ENCODE assay signal across 10 cellular contexts in genomic region chr1:176515310-176515709, GRCh38. TPM values are rescaled to one million over a fixed set of nuclear protein-coding genes. Genes with fewer than 3 reads are reported as not detected.
DNase-seq lines count a peak whose midpoint lies in the region; ATAC-seq, FAIRE-seq and TF ChIP-seq lines count a peak whose summit lies in the region.
"Had no signal": no experiment of that assay in that cellular context is flagged by ENCODE, and none has a peak within 500 bp of the region (broad histone marks: within the 10 kb centered on the region; RNA-seq: fewer than 3 reads in every experiment).

No MANE protein-coding gene starts in this region.

- TF ChIP-seq POLR2A in H54 (IDR thresholded peaks at IDR 0.05; ENCODE audit: low read depth, low read length), result no peak
- peak in 1 of 2 donors; percentile 33 for TF ChIP-seq POLR2A in gastrocnemius medialis (IDR thresholded peaks at IDR 0.05)

- intact Hi-C loops in gastrocnemius medialis (cut with DNase I; ENCODE audit: low total_unique reads), result no loop called here

- peak; percentile 2 for DNase-seq in H54 (ENCODE audit: insufficient read length, low spot score)
- DNase-seq in NCI-H748 (lab: John Stamatoyannopoulos, UW; ENCODE audit: unreplicated experiment), result peak; percentile 55
- peak; percentile 61 for DNase-seq in cerebellum (ENCODE audit: low spot score)
- peak; percentile 29 to 76 for DNase-seq in gastrocnemius medialis
- no peak for DNase-seq in foreskin melanocyte
- DNase-seq in stimulated activated CD4-positive, alpha-beta T cell treated with anti-CD3 and anti-CD28 coated beads, Interleukin-1b, Interleukin-23, amount 100 ng/mL, for 48 hours, result no peak
- no peak for DNase-seq in activated T-cell treated with anti-CD3 and anti-CD28 coated beads, Interleukin-2, amount 50 U/mL, for 1 hour
- DNase-seq: activated CD8-positive, alpha-beta memory T cell treated with anti-CD3 and anti-CD28 coated beads, Interleukin-2, amount 50 U/mL, for 48 hours; T-helper 17 cell had no signal

- no peak for TF ChIP-seq CTCF in gastrocnemius medialis (IDR thresholded peaks at IDR 0.05 in 4 of 5, conservative IDR thresholded peaks at IDR 0.05 in 1 of 5)

- H3K36me3 ChIP-seq in gastrocnemius medialis, result no peaks in the 10 kb centered on the region

- no peaks in the 10 kb centered on the region for H3K27me3 ChIP-seq in gastrocnemius medialis

- no peak overlapping the region for H3K4me3 ChIP-seq in gastrocnemius medialis
- H3K4me3 ChIP-seq: coronary artery had no signal

- in situ Hi-C loops in gastrocnemius medialis (cut with MboI; ENCODE audit: low sequenced_read_pairs in 4 of 4), result no loop called here

- peaks cover 0 to 5% of the 10 kb centered on the region in 2 donors for H3K4me1 ChIP-seq in gastrocnemius medialis

- no peaks in the 10 kb centered on the region for H3K9me3 ChIP-seq in gastrocnemius medialis

- FAIRE-seq in H54 (lab: Jason Lieb, UNC), result peak; percentile 64

- ATAC-seq in gastrocnemius medialis, result peak; percentile 69 to 85
- ATAC-seq: T-helper 17 cell had no signal

- peak overlapping the region; percentile 39 to 83 (median 62) for H3K27ac ChIP-seq in gastrocnemius medialis
- H3K27ac ChIP-seq: coronary artery had no signal

RNA-seq across cellular contexts. Expression of gene PAPPA2, which starts 52.3 kb away (rescaled TPM):
- 5.4 TPM for total RNA-seq in cerebellum
- total RNA-seq in gastrocnemius medialis, result under 1 TPM in 1 of 4 donors, not detected in 3; 0.11 TPM

Comparison
In these comparisons a context has a peak if more than half of its experiments do, and no peak if none do; other contexts are left out.
1. DNase-seq: peak in H54 (single experiment), NCI-H748 (single experiment), cerebellum (single experiment) and gastrocnemius medialis (2 of 2); none in foreskin melanocyte (single experiment), stimulated activated CD4-positive, alpha-beta T cell treated with anti-CD3 and anti-CD28 coated beads, Interleukin-1b, Interleukin-23, amount 100 ng/mL, for 48 hours (single experiment) and activated T-cell treated with anti-CD3 and anti-CD28 coated beads, Interleukin-2, amount 50 U/mL, for 1 hour (single experiment).